Comparison of ENCODE assay signal across 1 cellular context in genomic region chr2:208320686-208321085, GRCh38.
TF ChIP-seq lines count a peak whose summit lies in the region.

No MANE protein-coding gene starts in this region.

TF ChIP-seq in HepG2, 621 proteins besides CTCF, POLR2A, EP300 and RAD21 (continued from another document):
- TF ChIP-seq ATF2 (CRISPR knock-in tag; IDR thresholded peaks at IDR 0.05) (no peak), ZFP36 (IDR thresholded peaks at IDR 0.05; ENCODE audit: borderline replicate concordance, low read depth, low read length, partially characterized antibody) (no peak), RAD51 (IDR thresholded peaks at IDR 0.05; ENCODE audit: borderline replicate concordance) (no peak), ZNF143 (CRISPR knock-in tag; IDR thresholded peaks at IDR 0.05) (no peak), ARNT (IDR thresholded peaks at IDR 0.05) (no peak), ZNF460 (CRISPR knock-in tag; IDR thresholded peaks at IDR 0.05; ENCODE audit: borderline replicate concordance) (no peak), ZBTB2 (CRISPR knock-in tag; IDR thresholded peaks at IDR 0.05; ENCODE audit: low read depth) (no peak), ZNF724P (CRISPR knock-in tag; IDR thresholded peaks at IDR 0.05; ENCODE audit: borderline replicate concordance) (no peak), MBD4 (IDR thresholded peaks at IDR 0.05; ENCODE audit: borderline replicate concordance, low read length) (no peak), POLR2G (IDR thresholded peaks at IDR 0.05; ENCODE audit: low read depth, low read length) (no peak), SNAPC4 (CRISPR knock-in tag; IDR thresholded peaks at IDR 0.05) (no peak)
TF ChIP-seq in HepG2: peak in this region for 0.
